Comparison of ENCODE assay signal across 8 cellular contexts in the genomic region with DNA sequence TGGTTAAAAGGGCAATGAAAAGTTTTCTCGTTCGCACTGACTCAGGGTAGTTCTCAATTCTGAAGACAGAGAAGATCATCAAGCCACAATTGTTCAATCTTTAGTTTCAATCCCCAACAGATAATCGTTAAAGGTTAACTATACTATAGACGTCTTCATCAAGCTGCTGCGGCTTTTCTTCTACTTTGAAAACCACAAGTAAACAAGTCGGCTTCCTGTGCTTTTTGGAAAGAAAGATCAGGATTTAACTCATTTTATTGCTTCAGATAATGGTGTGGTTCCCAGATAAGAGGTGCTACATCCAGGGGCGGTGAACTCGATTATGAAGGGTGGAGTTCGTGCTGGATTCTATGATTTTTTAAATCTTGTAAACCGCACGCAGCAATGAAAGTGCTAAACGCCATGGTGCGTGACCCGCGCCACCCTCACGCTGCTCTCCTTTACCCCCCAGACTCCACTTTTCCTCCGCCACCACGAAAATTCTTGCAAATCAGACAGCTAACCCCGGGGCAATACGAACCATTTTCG. TPM values are rescaled to one million over a fixed set of nuclear protein-coding genes. Genes with fewer than 3 reads are reported as not detected.
DNase-seq lines count a peak whose midpoint lies in the region; ATAC-seq and TF ChIP-seq lines count a peak whose summit lies in the region.

No MANE protein-coding gene starts in this region.

- H3K27me3 Mint-ChIP-seq in activated B cell treated with CpG ODN at 0.5 μM for 24 hours: peaks cover 22% of the 10 kb centered on the region
- peaks cover 49% of the 10 kb centered on the region for H3K27me3 Mint-ChIP-seq in stimulated activated naive CD8-positive, alpha-beta T cell treated with anti-CD3 and anti-CD28 coated beads, Interleukin-15, Interleukin-2, amounts not matched to agents 100 ng/mL and 50 ng/mL, for 24 hours

- ATAC-seq in GM21390 (IDR thresholded peaks at IDR 0.05; ENCODE audit: unreplicated experiment) (peak; percentile 52), activated B cell treated with CpG ODN at 0.5 μM for 24 hours (ENCODE audit: low read depth) (peak; percentile 60), HG03025 (IDR thresholded peaks at IDR 0.05; ENCODE audit: low FRiP score, unreplicated experiment) (no peak)

- CTCF ChIA-PET in activated B cell treated with CpG ODN at 0.5 μM for 24 hours (lab: Charles Lee): no interaction called here

- peaks cover 18% of the 10 kb centered on the region for H3K36me3 ChIP-seq in HUES48 (ENCODE audit: control insufficient read depth, insufficient read depth, low read length)

- H3K9ac ChIP-seq in HUES48 (ENCODE audit: low read depth, low read length): peak overlapping the region; percentile 100

- intact Hi-C loops in activated B cell treated with CpG ODN at 0.5 μM for 24 hours (cut with micrococcal nuclease): loop anchor here (2.0 to 10.0 kb wide), 2 partner anchors 799 to 987 kb away; a partner anchor contains a TSS

- H3K27me3 ChIP-seq in HUES48 (ENCODE audit: control insufficient read depth, insufficient read depth, low read length): no peaks in the 10 kb centered on the region

- DNase-seq in DMS53 treated with DMSO at 0.1 percent for 48 hours (lab: John Stamatoyannopoulos, UW; ENCODE audit: unreplicated experiment) (peak; percentile 31), DMS53 (lab: John Stamatoyannopoulos, UW) (no peak), activated B cell treated with CpG ODN at 0.5 μM for 24 hours (no peak)

- POLR2A ChIA-PET in activated B cell treated with CpG ODN at 0.5 μM for 24 hours (lab: Charles Lee): interaction anchor here (0.6 kb wide), 1 partner anchor 105 kb away, joined by 4 read pairs; no protein-coding TSS in a partner anchor

- H3K27ac Mint-ChIP-seq in activated B cell treated with CpG ODN at 0.5 μM for 24 hours: no peak overlapping the region
- peak overlapping the region; percentile 94 for H3K27ac Mint-ChIP-seq in stimulated activated naive CD8-positive, alpha-beta T cell treated with anti-CD3 and anti-CD28 coated beads, Interleukin-15, Interleukin-2, amounts not matched to agents 100 ng/mL and 50 ng/mL, for 24 hours

- H3K4me1 Mint-ChIP-seq in activated B cell treated with CpG ODN at 0.5 μM for 24 hours: peaks cover 27% of the 10 kb centered on the region
- H3K4me1 Mint-ChIP-seq in stimulated activated naive CD8-positive, alpha-beta T cell treated with anti-CD3 and anti-CD28 coated beads, Interleukin-15, Interleukin-2, amounts not matched to agents 100 ng/mL and 50 ng/mL, for 24 hours (ENCODE audit: low read depth): peaks cover 42% of the 10 kb centered on the region

- H3K4me3 Mint-ChIP-seq in activated B cell treated with CpG ODN at 0.5 μM for 24 hours: peak overlapping the region; percentile 87
- H3K4me3 Mint-ChIP-seq in stimulated activated naive CD8-positive, alpha-beta T cell treated with anti-CD3 and anti-CD28 coated beads, Interleukin-15, Interleukin-2, amounts not matched to agents 100 ng/mL and 50 ng/mL, for 24 hours: peak overlapping the region; percentile 89

- peak overlapping the region; percentile 87 for H3K4me3 ChIP-seq in HUES48 (ENCODE audit: low read depth, low read length)
- peak overlapping the region; percentile 91 for H3K4me3 ChIP-seq in iPS-18c (ENCODE audit: insufficient read depth, low read depth, low read length)

- no peaks in the 10 kb centered on the region for H3K36me3 Mint-ChIP-seq in activated B cell treated with CpG ODN at 0.5 μM for 24 hours (ENCODE audit: low read depth)
- H3K36me3 Mint-ChIP-seq in stimulated activated naive CD8-positive, alpha-beta T cell treated with anti-CD3 and anti-CD28 coated beads, Interleukin-15, Interleukin-2, amounts not matched to agents 100 ng/mL and 50 ng/mL, for 24 hours (ENCODE audit: low read depth): peaks cover 25% of the 10 kb centered on the region

- H3K9me3 ChIP-seq in HUES48 (ENCODE audit: control insufficient read depth, insufficient read depth, low read length) (no peaks in the 10 kb centered on the region; the same call in 1 of the 2 replicates), iPS-18c (ENCODE audit: control insufficient read depth, insufficient read depth, low read length) (no peaks in the 10 kb centered on the region)

- no peaks in the 10 kb centered on the region for H3K9me3 Mint-ChIP-seq in activated B cell treated with CpG ODN at 0.5 μM for 24 hours
- H3K9me3 Mint-ChIP-seq in stimulated activated naive CD8-positive, alpha-beta T cell treated with anti-CD3 and anti-CD28 coated beads, Interleukin-15, Interleukin-2, amounts not matched to agents 100 ng/mL and 50 ng/mL, for 24 hours: no peaks in the 10 kb centered on the region

- H3K27ac ChIP-seq in HUES48 (ENCODE audit: low read depth, low read length): peak overlapping the region; percentile 94

- H3K4me1 ChIP-seq in HUES48 (ENCODE audit: control insufficient read depth, insufficient read depth, low read length): peaks cover 37% of the 10 kb centered on the region

- TF ChIP-seq CTCF in activated B cell treated with CpG ODN at 0.5 μM for 24 hours (IDR thresholded peaks at IDR 0.05): no peak

RNA-seq across cellular contexts. Expression of a gene that starts 0.5 kb away (rescaled TPM):
- total RNA-seq in activated B cell treated with CpG ODN at 0.5 μM for 24 hours: 4.9 and 6.3 TPM in 2 replicates
